Comparison of ENCODE assay signal across 1 cellular context in the genomic region with DNA sequence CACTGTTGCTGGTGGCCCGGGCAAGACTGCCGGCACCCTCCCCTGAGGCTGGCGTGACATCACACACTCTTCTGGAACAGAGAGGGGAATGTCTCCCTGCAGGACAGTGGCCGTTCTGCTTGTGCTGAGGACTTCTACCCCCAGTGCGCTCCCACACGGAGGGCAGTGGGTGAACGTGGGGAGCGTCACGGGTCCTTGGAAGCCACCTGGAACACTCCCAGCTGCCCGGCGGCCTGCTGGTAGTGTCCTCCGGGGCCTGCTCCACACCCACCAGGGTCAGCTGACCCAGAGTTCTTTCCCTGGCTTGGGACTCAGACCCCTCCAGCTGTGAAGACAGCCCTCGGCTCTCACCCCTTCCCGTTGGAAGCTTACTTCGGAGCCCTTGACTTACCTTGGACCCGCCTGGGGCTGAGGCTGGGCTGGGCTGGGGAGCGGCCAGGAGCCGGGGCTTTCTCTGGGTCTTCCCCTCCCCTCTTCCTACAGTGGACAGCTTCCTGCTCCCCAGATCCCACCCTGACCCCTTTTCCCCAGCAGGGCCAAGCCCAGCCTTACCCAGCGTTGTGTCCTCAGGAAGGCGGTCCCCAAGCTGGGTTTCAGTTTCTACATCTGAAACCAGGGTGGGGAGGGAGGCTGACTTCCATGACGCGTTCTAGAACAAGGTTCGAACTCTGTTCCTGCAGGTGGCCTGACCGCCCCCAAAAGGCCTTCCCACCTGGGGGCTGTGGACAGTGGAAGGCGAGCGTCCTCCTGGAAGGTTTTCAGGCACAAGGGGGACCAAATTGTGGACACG.
TF ChIP-seq lines count a peak whose summit lies in the region.

No MANE protein-coding gene starts in this region.

TF ChIP-seq in K562, 482 proteins besides CTCF, POLR2A, EP300 and RAD21 (continued from another document):
- TF ChIP-seq CUX1 (CRISPR knock-in tag; IDR thresholded peaks at IDR 0.05) (no peak), JUND (IDR thresholded peaks at IDR 0.05; ENCODE audit: borderline replicate concordance, low read depth, low read length) (no peak), JUND (tag; IDR thresholded peaks at IDR 0.05; ENCODE audit: borderline replicate concordance, low read depth, low read length) (no peak), ZFX (CRISPR knock-in tag; IDR thresholded peaks at IDR 0.05) (no peak), CHD4 (IDR thresholded peaks at IDR 0.05; ENCODE audit: insufficient read depth, insufficient replicate concordance, low read depth, low read length, poor library complexity, severe bottlenecking) (no peak), PHF21A (IDR thresholded peaks at IDR 0.05; ENCODE audit: borderline replicate concordance, low read depth) (no peak), U2AF2 (optimal IDR thresholded peaks at IDR 0.05; ENCODE audit: low read depth, low read length) (no peak)
- TF ChIP-seq, protein P1, sequence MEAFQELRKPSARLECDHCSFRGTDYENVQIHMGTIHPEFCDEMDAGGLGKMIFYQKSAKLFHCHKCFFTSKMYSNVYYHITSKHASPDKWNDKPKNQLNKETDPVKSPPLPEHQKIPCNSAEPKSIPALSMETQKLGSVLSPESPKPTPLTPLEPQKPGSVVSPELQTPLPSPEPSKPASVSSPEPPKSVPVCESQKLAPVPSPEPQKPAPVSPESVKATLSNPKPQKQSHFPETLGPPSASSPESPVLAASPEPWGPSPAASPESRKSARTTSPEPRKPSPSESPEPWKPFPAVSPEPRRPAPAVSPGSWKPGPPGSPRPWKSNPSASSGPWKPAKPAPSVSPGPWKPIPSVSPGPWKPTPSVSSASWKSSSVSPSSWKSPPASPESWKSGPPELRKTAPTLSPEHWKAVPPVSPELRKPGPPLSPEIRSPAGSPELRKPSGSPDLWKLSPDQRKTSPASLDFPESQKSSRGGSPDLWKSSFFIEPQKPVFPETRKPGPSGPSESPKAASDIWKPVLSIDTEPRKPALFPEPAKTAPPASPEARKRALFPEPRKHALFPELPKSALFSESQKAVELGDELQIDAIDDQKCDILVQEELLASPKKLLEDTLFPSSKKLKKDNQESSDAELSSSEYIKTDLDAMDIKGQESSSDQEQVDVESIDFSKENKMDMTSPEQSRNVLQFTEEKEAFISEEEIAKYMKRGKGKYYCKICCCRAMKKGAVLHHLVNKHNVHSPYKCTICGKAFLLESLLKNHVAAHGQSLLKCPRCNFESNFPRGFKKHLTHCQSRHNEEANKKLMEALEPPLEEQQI (IDR thresholded peaks at IDR 0.05), result no peak
TF ChIP-seq in K562: peak in this region for 0.
